Comparison of ENCODE assay signal across 24 cellular contexts in genomic region chr3:5149306-5149880, GRCh38. TPM values are rescaled to one million over a fixed set of nuclear protein-coding genes. Genes with fewer than 3 reads are reported as not detected.
DNase-seq lines count a peak whose midpoint lies in the region; ATAC-seq and TF ChIP-seq lines count a peak whose summit lies in the region.
"Had no signal": no experiment of that assay in that cellular context is flagged by ENCODE, and none has a peak within 500 bp of the region (broad histone marks: within the 10 kb centered on the region; RNA-seq: fewer than 3 reads in every experiment).

No MANE protein-coding gene starts in this region.

- ATAC-seq in activated T-helper 17 cell treated with anti-CD3 and anti-CD28 coated beads, Interleukin-2, amount 50 U/mL, for 72 hours (replicated peaks), result no peak
- ATAC-seq in natural killer cell treated with Interleukin-12 subunit alpha and Interleukin-12 subunit beta and Interleukin-15 and Interleukin-18, amount 100 ng/mL, for 72 hours, result no peak
- ATAC-seq in T-helper 17 cell (no peak), gastrocnemius medialis (no peak)
- no peak for ATAC-seq in activated CD8-positive, alpha-beta memory T cell treated with anti-CD3 and anti-CD28 coated beads, Interleukin-2, amount 10 ng/mL, durations not matched to agents 7 days and 5 days
- ATAC-seq: GM23338 had no signal

- H3K36me3 ChIP-seq in gastrocnemius medialis, result no peaks in the 10 kb centered on the region
- H3K36me3 ChIP-seq: MG63 had no signal

- H3K36me3 Mint-ChIP-seq in CD14-positive monocyte, result peaks cover 16 to 37% of the 10 kb centered on the region in 2 donors
- peaks cover 62% of the 10 kb centered on the region for H3K36me3 Mint-ChIP-seq in activated T-helper 17 cell treated with anti-CD3 and anti-CD28 coated beads, Interleukin-2, amount 50 U/mL, for 72 hours (ENCODE audit: low read depth)
- H3K36me3 Mint-ChIP-seq in nephron progenitor cell (ENCODE audit: low read depth), result peaks cover 83% of the 10 kb centered on the region
- peaks cover 9% of the 10 kb centered on the region for H3K36me3 Mint-ChIP-seq in natural killer cell treated with Interleukin-12 subunit alpha and Interleukin-12 subunit beta and Interleukin-15 and Interleukin-18, amount 100 ng/mL, for 72 hours
- H3K36me3 Mint-ChIP-seq in T-helper 17 cell (ENCODE audit: low read depth), result peaks cover 2% of the 10 kb centered on the region
- peaks cover 68% of the 10 kb centered on the region for H3K36me3 Mint-ChIP-seq in activated CD8-positive, alpha-beta memory T cell treated with anti-CD3 and anti-CD28 coated beads, Interleukin-2, amount 10 ng/mL, durations not matched to agents 7 days and 5 days

- H3K9me3 ChIP-seq in T-helper 17 cell (ENCODE audit: control insufficient read depth, low read length, poor library complexity, severe bottlenecking) (no peaks in the 10 kb centered on the region), gastrocnemius medialis (no peaks in the 10 kb centered on the region)
- H3K9me3 ChIP-seq: Caco-2, MG63, SJCRH30 had no signal

- no peak overlapping the region for H3K4me3 Mint-ChIP-seq in CD14-positive monocyte
- no peak overlapping the region for H3K4me3 Mint-ChIP-seq in activated T-helper 17 cell treated with anti-CD3 and anti-CD28 coated beads, Interleukin-2, amount 50 U/mL, for 72 hours
- H3K4me3 Mint-ChIP-seq in nephron progenitor cell, result no peak overlapping the region
- no peak overlapping the region for H3K4me3 Mint-ChIP-seq in natural killer cell treated with Interleukin-12 subunit alpha and Interleukin-12 subunit beta and Interleukin-15 and Interleukin-18, amount 100 ng/mL, for 72 hours
- H3K4me3 Mint-ChIP-seq in T-helper 17 cell, result no peak overlapping the region
- no peak overlapping the region for H3K4me3 Mint-ChIP-seq in activated CD8-positive, alpha-beta memory T cell treated with anti-CD3 and anti-CD28 coated beads, Interleukin-2, amount 10 ng/mL, durations not matched to agents 7 days and 5 days
- H3K4me3 Mint-ChIP-seq: B cell, GM23338 had no signal

- H3K27me3 Mint-ChIP-seq in CD14-positive monocyte (ENCODE audit: low read depth in 3 of 3), result no peaks in the 10 kb centered on the region
- no peaks in the 10 kb centered on the region for H3K27me3 Mint-ChIP-seq in activated T-helper 17 cell treated with anti-CD3 and anti-CD28 coated beads, Interleukin-2, amount 50 U/mL, for 72 hours
- H3K27me3 Mint-ChIP-seq in nephron progenitor cell (ENCODE audit: low read depth, poor library complexity), result no peaks in the 10 kb centered on the region
- no peaks in the 10 kb centered on the region for H3K27me3 Mint-ChIP-seq in natural killer cell treated with Interleukin-12 subunit alpha and Interleukin-12 subunit beta and Interleukin-15 and Interleukin-18, amount 100 ng/mL, for 72 hours
- no peaks in the 10 kb centered on the region for H3K27me3 Mint-ChIP-seq in T-helper 17 cell
- H3K27me3 Mint-ChIP-seq in activated CD8-positive, alpha-beta memory T cell treated with anti-CD3 and anti-CD28 coated beads, Interleukin-2, amount 10 ng/mL, durations not matched to agents 7 days and 5 days, result no peaks in the 10 kb centered on the region
- H3K27me3 Mint-ChIP-seq: B cell; CD4-positive, CD25-positive, alpha-beta regulatory T cell had no signal

- intact Hi-C loops in CD14-positive monocyte (cut with micrococcal nuclease), result no loop called here
- intact Hi-C loops in gastrocnemius medialis (cut with DNase I; ENCODE audit: low total_unique reads), result no loop called here

- peaks cover 12 to 23% of the 10 kb centered on the region in 2 donors for H3K4me1 ChIP-seq in gastrocnemius medialis
- H3K4me1 ChIP-seq: SJCRH30 had no signal

- CTCF ChIA-PET in activated CD8-positive, alpha-beta memory T cell treated with anti-CD3 and anti-CD28 coated beads, Interleukin-2, amount 10 ng/mL, durations not matched to agents 7 days and 5 days (lab: Charles Lee), result no interaction called here

- H3K9me3 Mint-ChIP-seq in CD14-positive monocyte (peaks cover 0 to 5% (median 3%) of the 10 kb centered on the region in 7 donors), nephron progenitor cell (peaks cover 68% of the 10 kb centered on the region)
- no peaks in the 10 kb centered on the region for H3K9me3 Mint-ChIP-seq in activated T-helper 17 cell treated with anti-CD3 and anti-CD28 coated beads, Interleukin-2, amount 50 U/mL, for 72 hours
- peaks cover 8% of the 10 kb centered on the region for H3K9me3 Mint-ChIP-seq in natural killer cell treated with Interleukin-12 subunit alpha and Interleukin-12 subunit beta and Interleukin-15 and Interleukin-18, amount 100 ng/mL, for 72 hours
- H3K9me3 Mint-ChIP-seq in activated CD8-positive, alpha-beta memory T cell treated with anti-CD3 and anti-CD28 coated beads, Interleukin-2, amount 10 ng/mL, durations not matched to agents 7 days and 5 days (ENCODE audit: low read depth), result peaks cover 9% of the 10 kb centered on the region

- H3K27ac Mint-ChIP-seq in CD14-positive monocyte (peak overlapping the region; percentile 72 to 87 (median 75)), nephron progenitor cell (peak overlapping the region; percentile 62), T-helper 17 cell (no peak overlapping the region)
- peak overlapping the region; percentile 13 for H3K27ac Mint-ChIP-seq in activated T-helper 17 cell treated with anti-CD3 and anti-CD28 coated beads, Interleukin-2, amount 50 U/mL, for 72 hours
- no peak overlapping the region for H3K27ac Mint-ChIP-seq in natural killer cell treated with Interleukin-12 subunit alpha and Interleukin-12 subunit beta and Interleukin-15 and Interleukin-18, amount 100 ng/mL, for 72 hours
- no peak overlapping the region for H3K27ac Mint-ChIP-seq in activated CD8-positive, alpha-beta memory T cell treated with anti-CD3 and anti-CD28 coated beads, Interleukin-2, amount 10 ng/mL, durations not matched to agents 7 days and 5 days
- H3K27ac Mint-ChIP-seq: GM23338 had no signal

- in situ Hi-C loops in gastrocnemius medialis (cut with MboI; ENCODE audit: low sequenced_read_pairs in 4 of 4), result no loop called here

- no peak for DNase-seq in CD14-positive monocyte (ENCODE audit: low spot score)
- DNase-seq in MV-4-11 (lab: John Stamatoyannopoulos, UW), result peak; percentile 83
- no peak for DNase-seq in nephron progenitor cell
- DNase-seq in natural killer cell treated with Interleukin-12 subunit alpha and Interleukin-12 subunit beta and Interleukin-15 and Interleukin-18, amount 100 ng/mL, for 72 hours (ENCODE audit: low spot score), result no peak
- no peak for DNase-seq in T-helper 17 cell
- no peak for DNase-seq in activated CD8-positive, alpha-beta memory T cell treated with anti-CD3 and anti-CD28 coated beads, Interleukin-2, amount 10 ng/mL, durations not matched to agents 7 days and 5 days
- DNase-seq in gastrocnemius medialis, result no peak
- DNase-seq: Caco-2; CD4-positive, CD25-positive, alpha-beta regulatory T cell; HCEC 1CT; IMR-90; Kasumi-1; MG63; NCI-H1417; NCI-H187; NCI-H2107; NCI-H2227 treated with DMSO at 0.1 percent for 48 hours; NCI-H524 treated with DMSO at 0.1 percent for 48 hours; PC-9; SJCRH30 had no signal

- H3K27ac ChIP-seq in gastrocnemius medialis, result no peak overlapping the region
- H3K27ac ChIP-seq: PC-9, RWPE1, SJCRH30 had no signal

- H3K4me1 Mint-ChIP-seq in CD14-positive monocyte (peaks cover 60% of the 10 kb centered on the region), nephron progenitor cell (peaks cover 8% of the 10 kb centered on the region), T-helper 17 cell (peaks cover 31% of the 10 kb centered on the region)
- H3K4me1 Mint-ChIP-seq in activated T-helper 17 cell treated with anti-CD3 and anti-CD28 coated beads, Interleukin-2, amount 50 U/mL, for 72 hours, result peaks cover 40% of the 10 kb centered on the region
- peaks cover 57 to 66% of the 10 kb centered on the region in 2 donors for H3K4me1 Mint-ChIP-seq in natural killer cell treated with Interleukin-12 subunit alpha and Interleukin-12 subunit beta and Interleukin-15 and Interleukin-18, amount 100 ng/mL, for 72 hours (ENCODE audit: low read depth in 2 of 2)
- H3K4me1 Mint-ChIP-seq in activated CD8-positive, alpha-beta memory T cell treated with anti-CD3 and anti-CD28 coated beads, Interleukin-2, amount 10 ng/mL, durations not matched to agents 7 days and 5 days, result peaks cover 4% of the 10 kb centered on the region

- no peak for TF ChIP-seq CTCF in CD14-positive monocyte (IDR thresholded peaks at IDR 0.05)
- no peak for TF ChIP-seq CTCF in nephron progenitor cell (IDR thresholded peaks at IDR 0.05)
- no peak for TF ChIP-seq CTCF in gastrocnemius medialis (IDR thresholded peaks at IDR 0.05 in 4 of 5, conservative IDR thresholded peaks at IDR 0.05 in 1 of 5)

- no peaks in the 10 kb centered on the region for H3K27me3 ChIP-seq in gastrocnemius medialis
- H3K27me3 ChIP-seq: MG63, SJCRH30 had no signal

- no peak for TF ChIP-seq POLR2A in gastrocnemius medialis (IDR thresholded peaks at IDR 0.05)

- H3K4me3 ChIP-seq in gastrocnemius medialis, result no peak overlapping the region
- H3K4me3 ChIP-seq: GM23338, MG63, PC-9, SJCRH30 had no signal

RNA-seq across cellular contexts. Expression of gene ARL8B, which starts 27.3 kb away (rescaled TPM):
- 100 to 1,000 TPM; 101 to 121 TPM for polyA plus RNA-seq in CD14-positive monocyte
- 10 to 100 TPM; 48.2 to 60.9 TPM for total RNA-seq in activated T-helper 17 cell treated with anti-CD3 and anti-CD28 coated beads, Interleukin-2, amount 50 U/mL, for 72 hours
- 10 to 100 TPM; 77.4 to 80.4 TPM for total RNA-seq in natural killer cell treated with Interleukin-12 subunit alpha and Interleukin-12 subunit beta and Interleukin-15 and Interleukin-18, amount 100 ng/mL, for 72 hours
- total RNA-seq in T-helper 17 cell, result 10 to 100 TPM; 39.2 to 52.9 TPM
- total RNA-seq in activated CD8-positive, alpha-beta memory T cell treated with anti-CD3 and anti-CD28 coated beads, Interleukin-2, amount 10 ng/mL, durations not matched to agents 7 days and 5 days, result 10 to 100 TPM; 36.0 to 46.8 TPM
- total RNA-seq in gastrocnemius medialis, result 100 to 1,000 TPM in 2 of 4 donors, 10 to 100 TPM in 2; 69.3 to 198 (median 95.0) TPM

RNA-seq across cellular contexts. Expression of gene EDEM1, which starts 38.1 kb away (rescaled TPM):
- polyA plus RNA-seq in CD14-positive monocyte, result 10 to 100 TPM; 17.5 to 23.7 TPM
- total RNA-seq in activated T-helper 17 cell treated with anti-CD3 and anti-CD28 coated beads, Interleukin-2, amount 50 U/mL, for 72 hours, result 100 to 1,000 TPM; 145 to 194 TPM
- 100 to 1,000 TPM; 109 to 171 TPM for total RNA-seq in natural killer cell treated with Interleukin-12 subunit alpha and Interleukin-12 subunit beta and Interleukin-15 and Interleukin-18, amount 100 ng/mL, for 72 hours
- 100 to 1,000 TPM; 109 to 111 TPM for total RNA-seq in T-helper 17 cell
- total RNA-seq in activated CD8-positive, alpha-beta memory T cell treated with anti-CD3 and anti-CD28 coated beads, Interleukin-2, amount 10 ng/mL, durations not matched to agents 7 days and 5 days, result 100 to 1,000 TPM in 1 of 2 experiments, 10 to 100 TPM in 1; 79.0 to 119 TPM
- total RNA-seq in gastrocnemius medialis, result 10 to 100 TPM in 3 of 4 donors, 1 to 10 TPM in 1; 7.8 to 12.3 (median 11.4) TPM

Comparison
In these comparisons a context has a peak if more than half of its experiments do, and no peak if none do; other contexts are left out.
1. H3K27ac Mint-ChIP-seq: peak in CD14-positive monocyte (7 of 7), activated T-helper 17 cell treated with anti-CD3 and anti-CD28 coated beads, Interleukin-2, amount 50 U/mL, for 72 hours (single experiment) and nephron progenitor cell (single experiment); none in natural killer cell treated with Interleukin-12 subunit alpha and Interleukin-12 subunit beta and Interleukin-15 and Interleukin-18, amount 100 ng/mL, for 72 hours (0 of 2), T-helper 17 cell (single experiment) and activated CD8-positive, alpha-beta memory T cell treated with anti-CD3 and anti-CD28 coated beads, Interleukin-2, amount 10 ng/mL, durations not matched to agents 7 days and 5 days (single experiment).
2. RNA of gene EDEM1, which starts 38.1 kb away (total RNA-seq): 145 to 194 TPM in activated T-helper 17 cell treated with anti-CD3 and anti-CD28 coated beads, Interleukin-2, amount 50 U/mL, for 72 hours, 109 to 171 TPM in natural killer cell treated with Interleukin-12 subunit alpha and Interleukin-12 subunit beta and Interleukin-15 and Interleukin-18, amount 100 ng/mL, for 72 hours, 79.0 to 119 TPM in activated CD8-positive, alpha-beta memory T cell treated with anti-CD3 and anti-CD28 coated beads, Interleukin-2, amount 10 ng/mL, durations not matched to agents 7 days and 5 days and 109 to 111 TPM in T-helper 17 cell; 7.8 to 12.3 TPM in gastrocnemius medialis; every median in the first group is over 4 times any median in the second.